ENCODE assay signal across 16 cellular contexts in genomic region chr20:51511861-51512619, GRCh38. TPM values are rescaled to one million over a fixed set of nuclear protein-coding genes. Genes with fewer than 3 reads are reported as not detected.
A peak's percentile ranks its signal among the peaks of the same experiment; 100 is the strongest.
DNase-seq lines count a peak whose midpoint lies in the region; ATAC-seq lines count a peak whose summit lies in the region.
"Had no signal": no experiment of that assay in that cellular context is flagged by ENCODE, and none has a peak within 500 bp of the region (broad histone marks: within the 10 kb centered on the region; RNA-seq: fewer than 3 reads in every experiment).

No MANE protein-coding gene starts in this region.

- peaks cover 77% of the 10 kb centered on the region for H3K36me3 Mint-ChIP-seq in activated naive CD8-positive, alpha-beta T cell treated with anti-CD3 and anti-CD28 coated beads, Interleukin-2, amount 50 U/mL, for 24 hours (ENCODE audit: low read depth)

- no peaks in the 10 kb centered on the region for H3K27me3 Mint-ChIP-seq in activated naive CD8-positive, alpha-beta T cell treated with anti-CD3 and anti-CD28 coated beads, Interleukin-2, amount 50 U/mL, for 24 hours

- peak; percentile 49 for DNase-seq in activated CD4-positive, alpha-beta T cell treated with anti-CD3 and anti-CD28 coated beads for 48 hours
- DNase-seq in activated CD4-positive, alpha-beta T cell treated with anti-CD3 and anti-CD28 coated beads, Interleukin-2, amount 50 U/mL, for 1 hour: no peak
- DNase-seq in RPMI7951 (ENCODE audit: low read depth) (peak; percentile 76), posterior vena cava (ENCODE audit: low spot score) (peak; percentile 66), SKM-1 (lab: John Stamatoyannopoulos, UW; ENCODE audit: unreplicated experiment) (no peak), epidermal melanocyte (ENCODE audit: insufficient read length, low spot score) (no peak)
- no peak for DNase-seq in activated naive CD8-positive, alpha-beta T cell treated with anti-CD3 and anti-CD28 coated beads, Interleukin-2, amount 50 U/mL, for 24 hours
- DNase-seq: gastrocnemius medialis, NCI-H1930, NCI-H526, occipital lobe, PC-9, SK-N-SH, WERI-Rb-1 had no signal

- peaks cover 59% of the 10 kb centered on the region for H3K4me1 Mint-ChIP-seq in activated naive CD8-positive, alpha-beta T cell treated with anti-CD3 and anti-CD28 coated beads, Interleukin-2, amount 50 U/mL, for 24 hours
- H3K4me1 Mint-ChIP-seq: CD14-positive monocyte had no signal

- ATAC-seq in activated naive CD8-positive, alpha-beta T cell treated with anti-CD3 and anti-CD28 coated beads, Interleukin-2, amount 50 U/mL, for 24 hours: peak; percentile 75
- ATAC-seq in GM21390 (IDR thresholded peaks at IDR 0.05; ENCODE audit: unreplicated experiment): no peak
- ATAC-seq: gastrocnemius medialis had no signal

- intact Hi-C loops in posterior vena cava (cut with DNase I): loop anchor here in 1 of 2 donors (1.0 kb wide), 1 partner anchor 17 kb away; no protein-coding TSS in a partner anchor

- no peaks in the 10 kb centered on the region for H3K9me3 Mint-ChIP-seq in activated naive CD8-positive, alpha-beta T cell treated with anti-CD3 and anti-CD28 coated beads, Interleukin-2, amount 50 U/mL, for 24 hours
- H3K9me3 Mint-ChIP-seq: CD14-positive monocyte had no signal

- peak overlapping the region; percentile 28 for H3K4me3 Mint-ChIP-seq in activated naive CD8-positive, alpha-beta T cell treated with anti-CD3 and anti-CD28 coated beads, Interleukin-2, amount 50 U/mL, for 24 hours
- H3K4me3 Mint-ChIP-seq: CD14-positive monocyte had no signal

- peak overlapping the region; percentile 85 for H3K27ac Mint-ChIP-seq in activated naive CD8-positive, alpha-beta T cell treated with anti-CD3 and anti-CD28 coated beads, Interleukin-2, amount 50 U/mL, for 24 hours

RNA-seq across cellular contexts. Expression of gene NFATC2, which starts 30.5 kb away (rescaled TPM):
- 3.0 and 3.4 TPM in 2 replicates for total RNA-seq in RPMI7951 (2014; rRNA removed; shearing (Covaris generic))
- 10 to 100 TPM in 1 of 2 donors, 1 to 10 TPM in 1; 4.4 to 11.8 TPM for total RNA-seq in posterior vena cava

Comparison
In these comparisons a context has a peak if more than half of its experiments do, and no peak if none do; other contexts are left out.
1. DNase-seq: peak in activated CD4-positive, alpha-beta T cell treated with anti-CD3 and anti-CD28 coated beads for 48 hours (single experiment), RPMI7951 (single experiment) and posterior vena cava (single experiment); none in activated CD4-positive, alpha-beta T cell treated with anti-CD3 and anti-CD28 coated beads, Interleukin-2, amount 50 U/mL, for 1 hour (single experiment), activated naive CD8-positive, alpha-beta T cell treated with anti-CD3 and anti-CD28 coated beads, Interleukin-2, amount 50 U/mL, for 24 hours (single experiment), SKM-1 (single experiment) and epidermal melanocyte (single experiment).